19 cellular contexts compared by ENCODE assay signal in the genomic region with DNA sequence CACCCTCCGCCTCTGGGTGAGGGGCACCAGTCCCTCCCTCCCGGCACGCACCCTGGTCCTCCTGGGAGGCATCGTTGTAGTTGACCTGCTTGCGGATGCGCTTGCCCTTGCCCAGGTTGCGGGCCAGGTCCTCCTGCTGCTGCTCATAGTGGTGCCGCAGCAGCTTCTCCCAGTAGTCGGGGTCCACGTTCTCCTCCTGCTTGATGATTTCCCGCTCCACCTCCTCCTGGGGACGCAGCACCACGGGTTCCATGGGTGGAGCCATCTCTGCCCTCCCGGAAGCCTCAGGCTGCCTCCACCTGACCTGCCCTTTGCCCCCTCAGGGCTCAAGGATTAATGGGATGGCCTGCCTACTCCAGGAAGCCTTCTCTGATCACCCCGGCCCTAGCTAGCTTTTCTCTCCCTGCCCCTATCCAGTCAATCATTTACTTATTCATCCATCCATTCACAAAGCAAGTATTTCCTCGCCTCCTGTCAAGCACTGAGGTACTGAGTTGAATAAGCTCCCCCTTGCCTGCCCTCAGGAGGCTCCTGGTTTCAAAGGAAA.
"Had no signal": no experiment of that assay in that cellular context is flagged by ENCODE, and none has a peak within 500 bp of the region (broad histone marks: within the 10 kb centered on the region; RNA-seq: fewer than 3 reads in every experiment).

No MANE protein-coding gene starts in this region.

- H3K4me2 ChIP-seq: SK-N-SH had no signal

- H3K4me1 ChIP-seq: ascending aorta, parathyroid adenoma had no signal

- DNase-seq: activated CD4-positive, alpha-beta memory T cell treated with anti-CD3 and anti-CD28 coated beads for 36 hours; activated CD8-positive, alpha-beta memory T cell treated with anti-CD3 and anti-CD28 coated beads, Interleukin-2, amount 10 ng/mL, durations not matched to agents 7 days and 5 days; activated effector memory CD4-positive, alpha-beta T cell treated with Interleukin-2 at 50 U/mL for 16 hours; activated naive CD8-positive, alpha-beta T cell treated with anti-CD3 and anti-CD28 coated beads for 36 hours; activated T-cell treated with anti-CD3 and anti-CD28 coated beads, Interleukin-2, amount 50 U/mL, for 1 hour; effector CD4-positive, alpha-beta T cell; hippocampal formation; naive thymus-derived CD4-positive, alpha-beta T cell; SK-N-SH; stimulated activated naive CD8-positive, alpha-beta T cell treated with anti-CD3 and anti-CD28 coated beads, Interleukin-15, Interleukin-2, amounts not matched to agents 100 U/mL and 50 U/mL, for 24 hours; T-helper 1 cell; transverse colon; WERI-Rb-1 had no signal

- H3K9me3 ChIP-seq: ascending aorta, neutrophil, SK-N-SH, transverse colon had no signal

- H3K27ac ChIP-seq: ascending aorta, coronary artery, esophagus muscularis mucosa, neutrophil, parathyroid adenoma, transverse colon, WERI-Rb-1 had no signal

- H3K27me3 ChIP-seq: ascending aorta, transverse colon had no signal

- H3K9ac ChIP-seq: parathyroid adenoma, SK-N-SH had no signal

- H3K4me3 ChIP-seq: ascending aorta, coronary artery, smooth muscle cell, transverse colon had no signal

- H3K36me3 ChIP-seq: ascending aorta, esophagus muscularis mucosa, neutrophil, transverse colon had no signal
